ENCODE assay signal across 20 cellular contexts in genomic region chr15:64051645-64052259, GRCh38.
"Had no signal": no experiment of that assay in that cellular context is flagged by ENCODE, and none has a peak within 500 bp of the region (broad histone marks: within the 10 kb centered on the region; RNA-seq: fewer than 3 reads in every experiment).

No MANE protein-coding gene starts in this region.

- ATAC-seq: left ventricle myocardium superior; mucosa of descending colon; stimulated activated naive B cell treated with anti-CD40 and anti-IgM and Interleukin-4, amounts not matched to agents 10 μg/mL and 1 μg/mL and 100 μg/mL, for 72 hours; T-cell; upper lobe of right lung had no signal

- H3K27ac ChIP-seq: breast epithelium, esophagus muscularis mucosa, heart right ventricle, parathyroid adenoma, spleen, upper lobe of right lung had no signal

- H3K9ac ChIP-seq: parathyroid adenoma had no signal

- H3K79me2 ChIP-seq: parathyroid adenoma had no signal

- H3K36me3 Mint-ChIP-seq: memory B cell; naive B cell; stimulated activated naive B cell treated with anti-CD40 and anti-IgM and Interleukin-4, amounts not matched to agents 10 μg/mL and 1 μg/mL and 100 μg/mL, for 72 hours; T-cell had no signal

- H3K4me1 ChIP-seq: breast epithelium, parathyroid adenoma had no signal

- H3K27me3 ChIP-seq: breast epithelium, heart right ventricle, spleen, upper lobe of right lung had no signal

- H3K36me3 ChIP-seq: breast epithelium, esophagus muscularis mucosa, heart right ventricle, spleen, upper lobe of right lung had no signal

- H3K9me3 ChIP-seq: breast epithelium, esophagus muscularis mucosa, heart right ventricle, mucosa of descending colon, spleen, upper lobe of right lung had no signal

- DNase-seq: activated CD4-positive, alpha-beta T cell treated with anti-CD3 and anti-CD28 coated beads, Interleukin-2, amount 50 U/mL, for 4 hours; activated CD4-positive, CD25-positive, alpha-beta regulatory T cell treated with anti-CD3 and anti-CD28 coated beads, Interleukin-2, amount 50 U/mL, for 72 hours; activated naive CD4-positive, alpha-beta T cell treated with Interleukin-2 at 50 U/mL for 16 hours; activated T-cell treated with anti-CD3 and anti-CD28 coated beads for 4 hours; effector CD4-positive, alpha-beta T cell; heart right ventricle; left ventricle myocardium superior; mucosa of descending colon; naive B cell; spleen; stimulated activated CD4-positive, alpha-beta T cell treated with anti-CD3 and anti-CD28 coated beads, Interleukin-4, amount 100 ng/mL, for 4 hours; stimulated activated naive B cell treated with anti-CD40 and anti-IgM and Interleukin-4, amounts not matched to agents 10 μg/mL and 1 μg/mL and 100 μg/mL, for 72 hours; T-cell; T-helper 9 cell; upper lobe of right lung had no signal

- H3K4me3 Mint-ChIP-seq: activated T-helper 1 cell treated with anti-CD3 and anti-CD28 coated beads, Interleukin-12 subunit alpha, Interleukin-12 subunit beta, Interleukin-2, Interleukin-4 antibody, amounts not matched to agents 30 ng/mL and 10 ng/mL and 1 ng/mL, durations not matched to agents 14 hours and 24 hours and 36 hours; memory B cell; stimulated activated naive B cell treated with anti-CD40 and anti-IgM and Interleukin-4, amounts not matched to agents 10 μg/mL and 1 μg/mL and 100 μg/mL, for 72 hours; T-cell had no signal

- H3K27ac Mint-ChIP-seq: activated T-helper 1 cell treated with anti-CD3 and anti-CD28 coated beads, Interleukin-12 subunit alpha, Interleukin-12 subunit beta, Interleukin-2, Interleukin-4 antibody, amounts not matched to agents 30 ng/mL and 10 ng/mL and 1 ng/mL, durations not matched to agents 14 hours and 24 hours and 36 hours; memory B cell; stimulated activated naive B cell treated with anti-CD40 and anti-IgM and Interleukin-4, amounts not matched to agents 10 μg/mL and 1 μg/mL and 100 μg/mL, for 72 hours had no signal

- H3K9me3 Mint-ChIP-seq: activated T-helper 1 cell treated with anti-CD3 and anti-CD28 coated beads, Interleukin-12 subunit alpha, Interleukin-12 subunit beta, Interleukin-2, Interleukin-4 antibody, amounts not matched to agents 30 ng/mL and 10 ng/mL and 1 ng/mL, durations not matched to agents 14 hours and 24 hours and 36 hours; memory B cell; stimulated activated naive B cell treated with anti-CD40 and anti-IgM and Interleukin-4, amounts not matched to agents 10 μg/mL and 1 μg/mL and 100 μg/mL, for 72 hours; T-cell had no signal

- H2AFZ ChIP-seq: parathyroid adenoma had no signal

- H3K27me3 Mint-ChIP-seq: memory B cell; stimulated activated naive B cell treated with anti-CD40 and anti-IgM and Interleukin-4, amounts not matched to agents 10 μg/mL and 1 μg/mL and 100 μg/mL, for 72 hours had no signal

- H3K4me3 ChIP-seq: breast epithelium, esophagus muscularis mucosa, heart right ventricle, mucosa of descending colon, spleen, upper lobe of right lung had no signal
